In the genomic region with DNA sequence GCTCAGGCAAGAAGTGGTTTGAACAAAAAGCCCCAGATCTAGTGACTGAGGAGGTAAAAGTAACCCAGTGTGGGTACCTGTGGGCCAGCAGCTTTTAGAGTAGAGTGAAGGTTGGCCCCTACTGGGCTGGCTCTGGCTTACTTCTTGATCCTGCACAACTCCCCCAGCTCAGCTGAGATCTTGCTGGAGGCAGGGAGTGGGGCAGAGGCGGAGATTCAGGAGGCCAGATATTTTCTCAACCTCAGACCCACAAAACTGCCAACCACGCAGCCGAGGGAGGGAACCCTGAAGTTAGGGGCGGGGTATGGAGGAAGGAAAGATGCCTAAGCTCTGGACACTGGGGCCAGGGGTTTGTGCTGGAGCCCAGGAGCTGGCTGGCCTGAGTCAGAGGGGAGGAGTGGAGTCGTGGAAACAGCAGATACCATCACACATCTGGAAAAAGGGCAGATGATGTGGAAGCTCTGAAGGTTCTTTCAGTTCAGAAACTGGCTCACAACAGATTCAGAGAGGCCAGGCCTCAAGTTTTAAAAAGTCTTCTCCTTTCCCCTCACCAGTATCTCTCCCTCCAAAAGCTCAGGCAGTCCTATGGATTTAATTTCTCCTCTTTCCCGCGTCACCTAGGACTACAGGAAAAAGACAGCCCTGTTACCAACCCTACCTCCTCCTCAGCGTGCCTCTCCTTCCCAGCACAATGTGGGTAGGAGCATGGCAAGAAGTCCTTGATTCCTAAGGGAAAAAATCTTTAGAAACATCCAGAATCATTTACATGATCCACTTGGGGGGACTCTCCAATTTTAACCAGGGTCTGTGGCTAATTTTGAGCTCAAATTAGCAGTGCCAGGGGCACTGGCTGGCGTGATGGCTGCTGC, we compare ENCODE assay signal across 1 cellular context.
A peak's percentile ranks its signal among the peaks of the same experiment; 100 is the strongest.
TF ChIP-seq lines count a peak whose summit lies in the region.

No MANE protein-coding gene starts in this region.

TF ChIP-seq in K562, 482 proteins besides CTCF, POLR2A, EP300 and RAD21:
- TF ChIP-seq, protein P1, sequence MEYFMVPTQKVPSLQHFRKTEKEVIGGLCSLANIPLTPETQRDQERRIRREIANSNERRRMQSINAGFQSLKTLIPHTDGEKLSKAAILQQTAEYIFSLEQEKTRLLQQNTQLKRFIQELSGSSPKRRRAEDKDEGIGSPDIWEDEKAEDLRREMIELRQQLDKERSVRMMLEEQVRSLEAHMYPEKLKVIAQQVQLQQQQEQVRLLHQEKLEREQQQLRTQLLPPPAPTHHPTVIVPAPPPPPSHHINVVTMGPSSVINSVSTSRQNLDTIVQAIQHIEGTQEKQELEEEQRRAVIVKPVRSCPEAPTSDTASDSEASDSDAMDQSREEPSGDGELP (CRISPR knock-in tag; IDR thresholded peaks at IDR 0.05; ENCODE audit: borderline replicate concordance): peak; percentile 13; the same call in 1 of the 2 replicates
- TF ChIP-seq, protein P2, sequence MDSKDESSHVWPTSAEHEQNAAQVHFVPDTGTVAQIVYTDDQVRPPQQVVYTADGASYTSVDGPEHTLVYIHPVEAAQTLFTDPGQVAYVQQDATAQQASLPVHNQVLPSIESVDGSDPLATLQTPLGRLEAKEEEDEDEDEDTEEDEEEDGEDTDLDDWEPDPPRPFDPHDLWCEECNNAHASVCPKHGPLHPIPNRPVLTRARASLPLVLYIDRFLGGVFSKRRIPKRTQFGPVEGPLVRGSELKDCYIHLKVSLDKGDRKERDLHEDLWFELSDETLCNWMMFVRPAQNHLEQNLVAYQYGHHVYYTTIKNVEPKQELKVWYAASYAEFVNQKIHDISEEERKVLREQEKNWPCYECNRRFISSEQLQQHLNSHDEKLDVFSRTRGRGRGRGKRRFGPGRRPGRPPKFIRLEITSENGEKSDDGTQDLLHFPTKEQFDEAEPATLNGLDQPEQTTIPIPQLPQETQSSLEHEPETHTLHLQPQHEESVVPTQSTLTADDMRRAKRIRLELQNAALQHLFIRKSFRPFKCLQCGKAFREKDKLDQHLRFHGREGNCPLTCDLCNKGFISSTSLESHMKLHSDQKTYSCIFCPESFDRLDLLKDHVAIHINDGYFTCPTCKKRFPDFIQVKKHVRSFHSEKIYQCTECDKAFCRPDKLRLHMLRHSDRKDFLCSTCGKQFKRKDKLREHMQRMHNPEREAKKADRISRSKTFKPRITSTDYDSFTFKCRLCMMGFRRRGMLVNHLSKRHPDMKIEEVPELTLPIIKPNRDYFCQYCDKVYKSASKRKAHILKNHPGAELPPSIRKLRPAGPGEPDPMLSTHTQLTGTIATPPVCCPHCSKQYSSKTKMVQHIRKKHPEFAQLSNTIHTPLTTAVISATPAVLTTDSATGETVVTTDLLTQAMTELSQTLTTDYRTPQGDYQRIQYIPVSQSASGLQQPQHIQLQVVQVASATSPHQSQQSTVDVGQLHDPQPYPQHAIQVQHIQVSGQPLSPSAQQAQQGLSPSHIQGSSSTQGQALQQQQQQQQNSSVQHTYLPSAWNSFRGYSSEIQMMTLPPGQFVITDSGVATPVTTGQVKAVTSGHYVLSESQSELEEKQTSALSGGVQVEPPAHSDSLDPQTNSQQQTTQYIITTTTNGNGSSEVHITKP (IDR thresholded peaks at IDR 0.05; ENCODE audit: partially characterized antibody): peak; percentile 58
- TF ChIP-seq ELF4 (CRISPR knock-in tag; IDR thresholded peaks at IDR 0.05) (no peak), DPF2 (IDR thresholded peaks at IDR 0.05) (peak; percentile 42; the same call in 1 of the 2 replicates), HIVEP1 (CRISPR knock-in tag; IDR thresholded peaks at IDR 0.05) (no peak), JUND (IDR thresholded peaks at IDR 0.05; ENCODE audit: borderline replicate concordance, low read depth, low read length) (peak; percentile 26; the same call in 1 of the 2 replicates), JUND (tag; IDR thresholded peaks at IDR 0.05; ENCODE audit: borderline replicate concordance, low read depth, low read length) (peak; percentile 21; the same call in 1 of the 3 replicates), ARID1B (IDR thresholded peaks at IDR 0.05) (0 out of 2 replicates have a peak, but pooled peaks have one; percentile 32), BRF1 (IDR thresholded peaks at IDR 0.05; ENCODE audit: borderline replicate concordance, extremely low read depth, insufficient read length) (no peak), CBX8 (IDR thresholded peaks at IDR 0.05; ENCODE audit: borderline replicate concordance, extremely low read depth, low read depth, low read length, poor library complexity, severe bottlenecking) (no peak), EGR1 (conservative IDR thresholded peaks at IDR 0.05) (0 out of 2 replicates have a peak, but pooled peaks have one; percentile 8), FUS (optimal IDR thresholded peaks at IDR 0.05; ENCODE audit: low read depth, low read length) (no peak), RCOR1 (IDR thresholded peaks at IDR 0.05; ENCODE audit: borderline replicate concordance in 1 of 2, low read depth in 2 of 2, low read length in 2 of 2) (peak in 1 of 2 experiments; percentile 35; a peak in 1 of 4 replicates)
- TF ChIP-seq, protein P3, sequence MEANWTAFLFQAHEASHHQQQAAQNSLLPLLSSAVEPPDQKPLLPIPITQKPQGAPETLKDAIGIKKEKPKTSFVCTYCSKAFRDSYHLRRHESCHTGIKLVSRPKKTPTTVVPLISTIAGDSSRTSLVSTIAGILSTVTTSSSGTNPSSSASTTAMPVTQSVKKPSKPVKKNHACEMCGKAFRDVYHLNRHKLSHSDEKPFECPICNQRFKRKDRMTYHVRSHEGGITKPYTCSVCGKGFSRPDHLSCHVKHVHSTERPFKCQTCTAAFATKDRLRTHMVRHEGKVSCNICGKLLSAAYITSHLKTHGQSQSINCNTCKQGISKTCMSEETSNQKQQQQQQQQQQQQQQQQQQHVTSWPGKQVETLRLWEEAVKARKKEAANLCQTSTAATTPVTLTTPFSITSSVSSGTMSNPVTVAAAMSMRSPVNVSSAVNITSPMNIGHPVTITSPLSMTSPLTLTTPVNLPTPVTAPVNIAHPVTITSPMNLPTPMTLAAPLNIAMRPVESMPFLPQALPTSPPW (CRISPR knock-in tag; IDR thresholded peaks at IDR 0.05): peak; percentile 41; the same call in 1 of the 2 replicates
- TF ChIP-seq, protein P4, sequence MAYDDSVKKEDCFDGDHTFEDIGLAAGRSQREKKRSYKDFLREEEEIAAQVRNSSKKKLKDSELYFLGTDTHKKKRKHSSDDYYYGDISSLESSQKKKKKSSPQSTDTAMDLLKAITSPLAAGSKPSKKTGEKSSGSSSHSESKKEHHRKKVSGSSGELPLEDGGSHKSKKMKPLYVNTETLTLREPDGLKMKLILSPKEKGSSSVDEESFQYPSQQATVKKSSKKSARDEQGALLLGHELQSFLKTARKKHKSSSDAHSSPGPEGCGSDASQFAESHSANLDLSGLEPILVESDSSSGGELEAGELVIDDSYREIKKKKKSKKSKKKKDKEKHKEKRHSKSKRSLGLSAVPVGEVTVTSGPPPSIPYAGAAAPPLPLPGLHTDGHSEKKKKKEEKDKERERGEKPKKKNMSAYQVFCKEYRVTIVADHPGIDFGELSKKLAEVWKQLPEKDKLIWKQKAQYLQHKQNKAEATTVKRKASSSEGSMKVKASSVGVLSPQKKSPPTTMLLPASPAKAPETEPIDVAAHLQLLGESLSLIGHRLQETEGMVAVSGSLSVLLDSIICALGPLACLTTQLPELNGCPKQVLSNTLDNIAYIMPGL (CRISPR knock-in tag; IDR thresholded peaks at IDR 0.05): no peak
- TF ChIP-seq, protein P5, sequence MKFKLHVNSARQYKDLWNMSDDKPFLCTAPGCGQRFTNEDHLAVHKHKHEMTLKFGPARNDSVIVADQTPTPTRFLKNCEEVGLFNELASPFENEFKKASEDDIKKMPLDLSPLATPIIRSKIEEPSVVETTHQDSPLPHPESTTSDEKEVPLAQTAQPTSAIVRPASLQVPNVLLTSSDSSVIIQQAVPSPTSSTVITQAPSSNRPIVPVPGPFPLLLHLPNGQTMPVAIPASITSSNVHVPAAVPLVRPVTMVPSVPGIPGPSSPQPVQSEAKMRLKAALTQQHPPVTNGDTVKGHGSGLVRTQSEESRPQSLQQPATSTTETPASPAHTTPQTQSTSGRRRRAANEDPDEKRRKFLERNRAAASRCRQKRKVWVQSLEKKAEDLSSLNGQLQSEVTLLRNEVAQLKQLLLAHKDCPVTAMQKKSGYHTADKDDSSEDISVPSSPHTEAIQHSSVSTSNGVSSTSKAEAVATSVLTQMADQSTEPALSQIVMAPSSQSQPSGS (CRISPR knock-in tag; IDR thresholded peaks at IDR 0.05): no peak
